23 cellular contexts compared by ENCODE assay signal in genomic region chr18:49892148-49892924, GRCh38.
A peak's percentile ranks its signal among the peaks of the same experiment; 100 is the strongest.
DNase-seq lines count a peak whose midpoint lies in the region; ATAC-seq, FAIRE-seq and TF ChIP-seq lines count a peak whose summit lies in the region.
"Had no signal": no experiment of that assay in that cellular context is flagged by ENCODE, and none has a peak within 500 bp of the region (broad histone marks: within the 10 kb centered on the region; RNA-seq: fewer than 3 reads in every experiment).

No MANE protein-coding gene starts in this region.

- no peak for TF ChIP-seq EP300 in HepG2 (IDR thresholded peaks at IDR 0.05; ENCODE audit: low read depth in 2 of 2, low read length in 2 of 2)
- no peak for TF ChIP-seq EP300 in HepG2 (CRISPR knock-in tag; IDR thresholded peaks at IDR 0.05; ENCODE audit: borderline replicate concordance)

- H3K4me1 Mint-ChIP-seq in natural killer cell = no peaks in the 10 kb centered on the region
- H3K4me1 Mint-ChIP-seq: activated naive CD8-positive, alpha-beta T cell treated with anti-CD3 and anti-CD28 coated beads for 36 hours; CD14-positive monocyte; central memory CD8-positive, alpha-beta T cell; IgD-negative memory B cell; stimulated activated memory B cell treated with anti-CD40 and anti-IgM and Interleukin-4, amounts not matched to agents 10 μg/mL and 1 μg/mL and 100 μg/mL, for 72 hours had no signal

- peaks cover 16 to 34% of the 10 kb centered on the region in 2 donors for H3K27me3 Mint-ChIP-seq in natural killer cell (ENCODE audit: low read depth in 2 of 2)

- FAIRE-seq in HepG2 (lab: Jason Lieb, UNC) = no peak

- no peak overlapping the region for H2AFZ ChIP-seq in HepG2 (ENCODE audit: low read length)
- H2AFZ ChIP-seq: GM23248, hepatocyte had no signal

- H3K27ac Mint-ChIP-seq in natural killer cell = no peak overlapping the region
- H3K27ac Mint-ChIP-seq: activated naive CD8-positive, alpha-beta T cell treated with anti-CD3 and anti-CD28 coated beads for 36 hours; CD14-positive monocyte; effector memory CD8-positive, alpha-beta T cell; IgD-negative memory B cell; stimulated activated memory B cell treated with anti-CD40 and anti-IgM and Interleukin-4, amounts not matched to agents 10 μg/mL and 1 μg/mL and 100 μg/mL, for 72 hours had no signal

- ATAC-seq in HepG2 (no peak), right lobe of liver (no peak), natural killer cell (no peak)
- no peak for ATAC-seq in activated CD4-positive, CD25-positive, alpha-beta regulatory T cell treated with anti-CD3 and anti-CD28 coated beads, Interleukin-2, amount 50 U/mL, for 24 hours
- ATAC-seq: effector memory CD8-positive, alpha-beta T cell; mucosa of descending colon; stimulated activated memory B cell treated with anti-CD40 and anti-IgM and Interleukin-4, amounts not matched to agents 10 μg/mL and 1 μg/mL and 100 μg/mL, for 72 hours had no signal

- H3K36me3 ChIP-seq in HepG2 (replicated peaks in 1 of 2; ENCODE audit: control insufficient read depth in 1 of 2, insufficient read depth in 2 of 2, low read length in 2 of 2) (peaks cover 1 to 8% of the 10 kb centered on the region in 2 experiments; a peak in 2 of 5 replicates), right lobe of liver (peaks cover 0 to 7% (median 0%) of the 10 kb centered on the region in 4 donors)

- no peaks in the 10 kb centered on the region for H3K9me3 Mint-ChIP-seq in natural killer cell
- H3K9me3 Mint-ChIP-seq: activated naive CD8-positive, alpha-beta T cell treated with anti-CD3 and anti-CD28 coated beads for 36 hours; central memory CD8-positive, alpha-beta T cell; effector memory CD8-positive, alpha-beta T cell; IgD-negative memory B cell; stimulated activated memory B cell treated with anti-CD40 and anti-IgM and Interleukin-4, amounts not matched to agents 10 μg/mL and 1 μg/mL and 100 μg/mL, for 72 hours had no signal

- in situ Hi-C loops in HepG2 (cut with HindIII; ENCODE audit: extremely low pct_ligation_motif_present, low pct_unique_long_range_greater_than_20kb) = no loop called here

- intact Hi-C loops in HepG2 (cut with micrococcal nuclease; ENCODE audit: unreplicated experiment) (no loop called here), right lobe of liver (cut with DNase I) (no loop called here), natural killer cell (cut with micrococcal nuclease) (no loop called here)

- TF ChIP-seq CTCF in HepG2 (CRISPR knock-in tag; IDR thresholded peaks at IDR 0.05) (no peak), right lobe of liver (IDR thresholded peaks at IDR 0.05) (no peak), natural killer cell (IDR thresholded peaks at IDR 0.05) (no peak)

- H3K4me1 ChIP-seq in HepG2 (ENCODE audit: insufficient read depth, low read length) = peaks cover 10% of the 10 kb centered on the region; the same call in 1 of the 2 replicates
- H3K4me1 ChIP-seq in right lobe of liver = no peaks in the 10 kb centered on the region

- POLR2A ChIA-PET in HepG2 (lab: Yijun Ruan, JAX) = no interaction called here

- H3K9ac ChIP-seq in HepG2 (ENCODE audit: insufficient read depth, low read depth, low read length) = no peak overlapping the region
- H3K9ac ChIP-seq: GM23248 had no signal

- WGBS in HepG2 (ENCODE audit: low lambda C conversion rate) = 76% methylated on average over 9 of the region's 15 CpGs
- 71% methylated on average over 9 of the region's 15 CpGs for WGBS in right lobe of liver (ENCODE audit: insufficient coverage, low coverage, low lambda C conversion rate, missing lambda C conversion rate)

- H3K79me2 ChIP-seq in HepG2 (ENCODE audit: insufficient read depth, low read length) = no peaks in the 10 kb centered on the region
- H3K79me2 ChIP-seq: hepatocyte had no signal

- CTCF ChIA-PET in HepG2 (lab: Yijun Ruan, JAX; ENCODE audit: low intra/inter-chr PET ratio, low total read pairs) = no interaction called here

- no peaks in the 10 kb centered on the region for H3K27me3 ChIP-seq in HepG2 (ENCODE audit: control insufficient read depth in 1 of 2, insufficient read depth in 2 of 2, low read length in 2 of 2)
- H3K27me3 ChIP-seq in right lobe of liver = no peaks in the 10 kb centered on the region
- H3K27me3 ChIP-seq: hepatocyte had no signal

- no peak for TF ChIP-seq RAD21 in HepG2 (CRISPR knock-in tag; IDR thresholded peaks at IDR 0.05)

- H3K27ac ChIP-seq in HepG2 (ENCODE audit: extremely low read length, insufficient read depth, low read length) = no peak overlapping the region
- no peak overlapping the region for H3K27ac ChIP-seq in right lobe of liver
- H3K27ac ChIP-seq: GM23248, hepatocyte had no signal

- no peak for TF ChIP-seq POLR2A in HepG2 (IDR thresholded peaks at IDR 0.05; ENCODE audit: insufficient read depth in 1 of 2, low read depth in 2 of 2, low read length in 2 of 2)
- no peak for TF ChIP-seq POLR2A in right lobe of liver (IDR thresholded peaks at IDR 0.05)

- no peaks in the 10 kb centered on the region for H4K20me1 ChIP-seq in HepG2 (ENCODE audit: insufficient read depth, low read length)

- H3K4me3 ChIP-seq in HepG2 (replicated peaks in 1 of 3; ENCODE audit: insufficient read depth in 1 of 3, low read depth in 2 of 3, low read length in 3 of 3) (no peak overlapping the region), right lobe of liver (no peak overlapping the region)
- H3K4me3 ChIP-seq: GM23248, hepatocyte, mucosa of descending colon had no signal

- H3K36me3 Mint-ChIP-seq in natural killer cell = no peaks in the 10 kb centered on the region
- H3K36me3 Mint-ChIP-seq: activated naive CD8-positive, alpha-beta T cell treated with anti-CD3 and anti-CD28 coated beads for 36 hours; CD14-positive monocyte; stimulated activated memory B cell treated with anti-CD40 and anti-IgM and Interleukin-4, amounts not matched to agents 10 μg/mL and 1 μg/mL and 100 μg/mL, for 72 hours had no signal

- H3K4me3 Mint-ChIP-seq in natural killer cell = no peak overlapping the region
- H3K4me3 Mint-ChIP-seq: activated naive CD8-positive, alpha-beta T cell treated with anti-CD3 and anti-CD28 coated beads for 36 hours; CD14-positive monocyte; central memory CD8-positive, alpha-beta T cell; effector memory CD8-positive, alpha-beta T cell; IgD-negative memory B cell; stimulated activated memory B cell treated with anti-CD40 and anti-IgM and Interleukin-4, amounts not matched to agents 10 μg/mL and 1 μg/mL and 100 μg/mL, for 72 hours had no signal

- H3K9me3 ChIP-seq in HepG2 (ENCODE audit: low read length) (no peaks in the 10 kb centered on the region), right lobe of liver (no peaks in the 10 kb centered on the region)
- H3K9me3 ChIP-seq: mucosa of descending colon had no signal

- DNase-seq in HepG2 (ENCODE audit: low spot score) = peak; percentile 39
- DNase-seq in right lobe of liver = no peak
- peak; percentile 24 for DNase-seq in amniotic epithelial cell (ENCODE audit: low read depth)
- DNase-seq in glomerular endothelial cell (ENCODE audit: extremely low read depth, low read depth, low spot score) = peak; percentile 20
- DNase-seq in COLO829 (ENCODE audit: low spot score) = no peak
- no peak for DNase-seq in natural killer cell
- no peak for DNase-seq in hypothalamus (lab: John Stamatoyannopoulos, UW)
- DNase-seq: activated naive CD8-positive, alpha-beta T cell treated with anti-CD3 and anti-CD28 coated beads for 36 hours; DMS153; effector memory CD8-positive, alpha-beta T cell; GM23248; mucosa of descending colon; NCI-H187 treated with DMSO at 0.1 percent for 48 hours; NCI-H510A treated with DMSO at 0.1 percent for 48 hours; retina; SIG-M5; stimulated activated CD4-positive, alpha-beta T cell treated with anti-CD3 and anti-CD28 coated beads, Interleukin-15, amount 100 ng/mL, for 24 hours had no signal

- no peak overlapping the region for H3K4me2 ChIP-seq in HepG2 (ENCODE audit: low read depth, low read length)
- H3K4me2 ChIP-seq: hepatocyte had no signal

- BruUV-seq in HepG2 (replicated peaks; lab: Mats Ljungman, UMichigan) = no TSS peak

TF ChIP-seq in HepG2, 621 proteins besides CTCF, POLR2A, EP300 and RAD21:
- TF ChIP-seq AGO2 (optimal IDR thresholded peaks at IDR 0.05; ENCODE audit: low read depth, low read length) (no peak), FOSL2 (CRISPR knock-in tag; IDR thresholded peaks at IDR 0.05) (peak; percentile 34; the same call in 1 of the 2 replicates), MAFF (IDR thresholded peaks at IDR 0.05; ENCODE audit: low read depth, low read length) (peak; percentile 64; the same call in 1 of the 2 replicates), KLF13 (CRISPR knock-in tag; IDR thresholded peaks at IDR 0.05) (no peak), RAD51 (IDR thresholded peaks at IDR 0.05; ENCODE audit: borderline replicate concordance) (no peak), ZNF124 (CRISPR knock-in tag; IDR thresholded peaks at IDR 0.05) (no peak), DMTF1 (CRISPR knock-in tag; IDR thresholded peaks at IDR 0.05) (no peak), MAFK (conservative IDR thresholded peaks at IDR 0.05 in 1 of 2, IDR thresholded peaks at IDR 0.05 in 1 of 2; ENCODE audit: low read length in 2 of 2) (peak; percentile 51 to 70), TFAP4 (IDR thresholded peaks at IDR 0.05; ENCODE audit: borderline replicate concordance, low read depth) (no peak), SMAD1 (CRISPR knock-in tag; IDR thresholded peaks at IDR 0.05; ENCODE audit: borderline replicate concordance, low read depth) (no peak), ZNF350 (CRISPR knock-in tag; IDR thresholded peaks at IDR 0.05; ENCODE audit: borderline replicate concordance, low read depth) (no peak)

Comparison
In these comparisons a context has a peak if more than half of its experiments do, and no peak if none do; other contexts are left out.
1. DNase-seq: peak in HepG2 (single experiment), amniotic epithelial cell (single experiment) and glomerular endothelial cell (single experiment); none in right lobe of liver (0 of 3), COLO829 (single experiment), natural killer cell (single experiment) and hypothalamus (0 of 51).